Comparison of ENCODE assay signal across 8 cellular contexts in the genomic region with DNA sequence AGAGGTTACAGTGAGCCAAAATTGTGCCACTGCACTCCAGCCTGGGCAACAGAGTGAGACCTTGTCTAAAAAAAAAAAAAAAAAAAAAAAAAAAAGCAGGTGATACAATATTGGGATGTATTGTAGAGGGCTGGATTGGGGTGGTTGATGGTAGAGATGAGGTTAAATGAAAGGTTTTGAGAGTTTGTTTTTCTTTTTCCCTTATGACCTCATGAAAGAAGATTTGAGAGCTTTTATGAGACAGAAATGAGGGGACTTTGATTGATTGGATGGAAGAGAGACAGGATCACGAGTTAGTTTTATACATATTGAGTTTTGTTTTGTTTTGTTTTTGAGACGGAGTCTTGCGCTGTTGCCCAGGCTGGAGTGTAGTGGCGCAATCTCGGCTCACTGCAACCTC. TPM values are rescaled to one million over a fixed set of nuclear protein-coding genes. Genes with fewer than 3 reads are reported as not detected.
DNase-seq lines count a peak whose midpoint lies in the region; ATAC-seq, FAIRE-seq and TF ChIP-seq lines count a peak whose summit lies in the region.
"Not testable (repeated sequence)": the region's sequence is repeated elsewhere in the genome, so short reads cannot be mapped to it uniquely, and the experiment has no call there.

No MANE protein-coding gene starts in this region.

- peak overlapping the region; percentile 83 to 90 for H3K27ac ChIP-seq in A549
- peak overlapping the region; percentile 88 for H3K27ac ChIP-seq in RWPE1
- H3K27ac ChIP-seq in gastroesophageal sphincter = peak overlapping the region in 3 of 4 donors; percentile 77 to 84 (median 77)
- H3K27ac ChIP-seq in lower lobe of right lung = peak overlapping the region; percentile 47
- peak overlapping the region; percentile 91 for H3K27ac ChIP-seq in psoas muscle
- peak overlapping the region; percentile 63 for H3K27ac ChIP-seq in suprapubic skin

- not testable (repeated sequence) for DNase-seq in A549 (ENCODE audit: low read depth in 1 of 2, low spot score in 1 of 2); HFFc6; RWPE1 (ENCODE audit: low spot score); MCF 10A (ENCODE audit: unreplicated experiment); lower lobe of right lung; psoas muscle; suprapubic skin (ENCODE audit: low spot score in 2 of 2)

- not testable (repeated sequence) for H3K36me3 ChIP-seq in gastroesophageal sphincter; lower lobe of right lung; psoas muscle (ENCODE audit: insufficient read depth in 1 of 2, low read depth in 1 of 2); suprapubic skin

- not testable (repeated sequence) for FAIRE-seq in A549 (lab: Jason Lieb, UNC)

- CTCF ChIA-PET in A549 (lab: Yijun Ruan, JAX) = interaction anchor here (0.9 to 1.2 kb wide), 2 partner anchors 12 to 22 kb away, joined by 3 read pairs; no protein-coding TSS in a partner anchor
- CTCF ChIA-PET in RWPE1 (lab: Yijun Ruan, JAX) = interaction anchor here (0.6 kb wide), 1 partner anchor 108 kb away, joined by 4 read pairs; no protein-coding TSS in a partner anchor
- CTCF ChIA-PET in MCF 10A (lab: Yijun Ruan, JAX) = interaction anchor here (0.7 to 1.0 kb wide), 2 partner anchors 51 to 72 kb away, joined by 3 to 5 read pairs; no protein-coding TSS in a partner anchor

- TF ChIP-seq POLR2A in A549 (IDR thresholded peaks at IDR 0.05; ENCODE audit: low read length); gastroesophageal sphincter (IDR thresholded peaks at IDR 0.05); suprapubic skin (IDR thresholded peaks at IDR 0.05): not testable (repeated sequence)

- peaks cover 14% of the 10 kb centered on the region for H3K36me3 Mint-ChIP-seq in HFFc6 (ENCODE audit: low read depth)
- not testable (repeated sequence) for H3K36me3 Mint-ChIP-seq in MCF 10A (ENCODE audit: insufficient read depth, unreplicated experiment)

- peak overlapping the region; percentile 84 for H3K4me3 Mint-ChIP-seq in HFFc6
- not testable (repeated sequence) for H3K4me3 Mint-ChIP-seq in MCF 10A (ENCODE audit: unreplicated experiment)

- H3K4me2 ChIP-seq in A549 = peak overlapping the region; percentile 82

- peaks cover 62% of the 10 kb centered on the region for H3K4me1 ChIP-seq in A549
- peaks cover 22 to 60% (median 36%) of the 10 kb centered on the region in 3 donors for H3K4me1 ChIP-seq in gastroesophageal sphincter
- peaks cover 21% of the 10 kb centered on the region for H3K4me1 ChIP-seq in lower lobe of right lung
- peaks cover 78% of the 10 kb centered on the region for H3K4me1 ChIP-seq in psoas muscle
- peaks cover 42% of the 10 kb centered on the region for H3K4me1 ChIP-seq in suprapubic skin

- POLR2A ChIA-PET in A549 (lab: Yijun Ruan, JAX) (interaction anchor here (1.6 kb wide), 1 partner anchor 85 kb away, joined by 3 read pairs; no protein-coding TSS in a partner anchor), MCF 10A (lab: Yijun Ruan, JAX) (interaction anchor here (0.9 to 1.5 kb wide), 3 partner anchors 13 to 47 kb away, joined by 3 to 8 read pairs (median 3); no protein-coding TSS in a partner anchor)
- POLR2A ChIA-PET in RWPE1 (lab: Yijun Ruan, JAX; ENCODE audit: low non-redundant PET) = not testable (repeated sequence)

- H3K27ac Mint-ChIP-seq in HFFc6 (peak overlapping the region; percentile 93), MCF 10A (ENCODE audit: low read depth, unreplicated experiment) (peak overlapping the region; percentile 95)

- not testable (repeated sequence) for H3K9me3 Mint-ChIP-seq in HFFc6; MCF 10A (ENCODE audit: unreplicated experiment)

- 83% methylated on average over 5 of the region's 5 CpGs for WGBS in A549 (ENCODE audit: missing lambda C conversion rate)
- WGBS in gastroesophageal sphincter (ENCODE audit: low coverage in 1 of 2), 2 donors = 85 to 95% methylated on average over 4 to 5 of the region's 5 CpGs
- WGBS in psoas muscle, 3 donors = 97 to 98% (median 97%) methylated on average over 5 of the region's 5 CpGs
- 90% methylated on average over 5 of the region's 5 CpGs for WGBS in suprapubic skin

- not testable (repeated sequence) for ATAC-seq in A549, gastroesophageal sphincter, lower lobe of right lung, psoas muscle

- TSS peak; percentile 84 for BruUV-seq in MCF 10A (replicated peaks; lab: Mats Ljungman, UMichigan)

- H3K4me3 ChIP-seq in A549 = 0 out of 3 replicates have a peak overlapping the region, but pooled peaks have one; percentile 21
- not testable (repeated sequence) for H3K4me3 ChIP-seq in gastroesophageal sphincter, lower lobe of right lung, psoas muscle, suprapubic skin

- intact Hi-C loops in MCF 10A (cut with micrococcal nuclease); lower lobe of right lung (cut with DNase I); psoas muscle (cut with DNase I): not testable (repeated sequence)

- H3K9me3 ChIP-seq in A549, gastroesophageal sphincter, lower lobe of right lung, psoas muscle, suprapubic skin: not testable (repeated sequence)

- TF ChIP-seq RAD21 in A549 (conservative IDR thresholded peaks at IDR 0.05 in 1 of 2, IDR thresholded peaks at IDR 0.05 in 1 of 2) = not testable (repeated sequence)

- not testable (repeated sequence) for H3K27me3 Mint-ChIP-seq in HFFc6 (ENCODE audit: insufficient read depth); MCF 10A (ENCODE audit: insufficient read depth, unreplicated experiment)

- TF ChIP-seq CTCF in A549 (IDR thresholded peaks at IDR 0.05); HFFc6 (IDR thresholded peaks at IDR 0.05); RWPE1 (conservative IDR thresholded peaks at IDR 0.05; ENCODE audit: low read depth); MCF 10A (IDR thresholded peaks at IDR 0.05; ENCODE audit: unreplicated experiment); gastroesophageal sphincter (IDR thresholded peaks at IDR 0.05); lower lobe of right lung (IDR thresholded peaks at IDR 0.05); psoas muscle (IDR thresholded peaks at IDR 0.05); suprapubic skin (IDR thresholded peaks at IDR 0.05): not testable (repeated sequence)

- H3K4me1 Mint-ChIP-seq in HFFc6 (ENCODE audit: low read depth) (peaks cover 76% of the 10 kb centered on the region), MCF 10A (ENCODE audit: insufficient read depth, unreplicated experiment) (peaks cover 39% of the 10 kb centered on the region)

- H3K27me3 ChIP-seq in gastroesophageal sphincter; lower lobe of right lung (ENCODE audit: low read depth); psoas muscle (ENCODE audit: insufficient read depth in 3 of 3, low read length in 2 of 3); suprapubic skin: not testable (repeated sequence)

- TF ChIP-seq EP300 in A549 (IDR thresholded peaks at IDR 0.05); gastroesophageal sphincter (IDR thresholded peaks at IDR 0.05); suprapubic skin (IDR thresholded peaks at IDR 0.05): not testable (repeated sequence)

RNA-seq across cellular contexts. Expression of a gene that starts 27.1 kb away (rescaled TPM):
- polyA plus RNA-seq in A549 (2011; rRNA removed) (93.7 and 108 TPM in 2 replicates), A549 (2017; fragmentation: RNase III; extraction: RNeasy Plus Mini Kit Qiagen cat#74134 plus additional on column Dnase treatment) (45.1 to 52.9 TPM (median 52.6 TPM) in 3 replicates), psoas muscle (10 to 100 TPM; 15.6 to 84.8 (median 60.6) TPM)
- 21.0 and 30.1 TPM in 2 replicates for polyA plus RNA-seq in A549 (2012; cell fraction: cytosol; rRNA removed)
- 12.7 and 18.9 TPM in 2 replicates for polyA plus RNA-seq in A549 (2012; cell fraction: nucleus; rRNA removed)
- polyA minus RNA-seq in A549 (2011; rRNA and poly(A)+ RNA removed) = 139 and 185 TPM in 2 replicates
- 10 to 100 TPM; 39.8 to 54.2 (median 44.8) TPM for total RNA-seq in HFFc6 (2021; fragmentation: NEBNext Ultra II Directional; extraction: Animal tissue kit (Norgen Biotek cat#: 25700))
- total RNA-seq in MCF 10A (2022) (51.7 and 60.4 TPM in 2 replicates), gastroesophageal sphincter (100 to 1,000 TPM in 1 of 4 donors, 10 to 100 TPM in 3; 56.9 to 110 (median 78.3) TPM), lower lobe of right lung (65.4 TPM), psoas muscle (100 to 1,000 TPM in 1 of 4 donors, 10 to 100 TPM in 3; 32.5 to 141 (median 52.0) TPM), suprapubic skin (100 to 1,000 TPM in 2 of 4 donors, 10 to 100 TPM in 2; 49.7 to 166 (median 90.4) TPM)
